12 cellular contexts compared by ENCODE assay signal in genomic region chr1:39177641-39178040, GRCh38. TPM values are rescaled to one million over a fixed set of nuclear protein-coding genes. Genes with fewer than 3 reads are reported as not detected.
DNase-seq lines count a peak whose midpoint lies in the region; ATAC-seq, FAIRE-seq and TF ChIP-seq lines count a peak whose summit lies in the region.
"Had no signal": no experiment of that assay in that cellular context is flagged by ENCODE, and none has a peak within 500 bp of the region (broad histone marks: within the 10 kb centered on the region; RNA-seq: fewer than 3 reads in every experiment).

No MANE protein-coding gene starts in this region.

- no peaks in the 10 kb centered on the region for H3K9me3 ChIP-seq in SK-N-MC (ENCODE audit: low read depth, low read length)
- H3K9me3 ChIP-seq in keratinocyte (ENCODE audit: control insufficient read depth, low read depth, low read length): no peaks in the 10 kb centered on the region
- no peaks in the 10 kb centered on the region for H3K9me3 ChIP-seq in gastrocnemius medialis
- H3K9me3 ChIP-seq in A673 (ENCODE audit: low read depth, low read length, poor library complexity, severe bottlenecking): no peaks in the 10 kb centered on the region

- no peak overlapping the region for H3K27ac Mint-ChIP-seq in stimulated activated memory B cell treated with anti-CD40 and anti-IgM and Interleukin-4, amounts not matched to agents 10 μg/mL and 1 μg/mL and 100 μg/mL, for 72 hours

- DNase-seq in EL (peak; percentile 48), SK-N-MC (ENCODE audit: low read depth, low spot score) (peak; percentile 32), keratinocyte (ENCODE audit: low read depth, low spot score) (no peak), gastrocnemius medialis (no peak), A673 (ENCODE audit: low spot score) (no peak)
- no peak for DNase-seq in activated CD8-positive, alpha-beta memory T cell treated with anti-CD3 and anti-CD28 coated beads for 24 hours
- DNase-seq: activated naive CD4-positive, alpha-beta T cell; DMS53; naive thymus-derived CD8-positive, alpha-beta T cell; WERI-Rb-1 had no signal

- no peak overlapping the region for H2AFZ ChIP-seq in keratinocyte (ENCODE audit: control insufficient read depth, low read length)

- no peak for ATAC-seq in gastrocnemius medialis
- no peak for ATAC-seq in stimulated activated memory B cell treated with anti-CD40 and anti-IgM and Interleukin-4, amounts not matched to agents 10 μg/mL and 1 μg/mL and 100 μg/mL, for 72 hours
- no peak for ATAC-seq in GM21390 (IDR thresholded peaks at IDR 0.05; ENCODE audit: unreplicated experiment)
- ATAC-seq: naive thymus-derived CD8-positive, alpha-beta T cell had no signal

- peaks cover 1% of the 10 kb centered on the region for H4K20me1 ChIP-seq in keratinocyte (ENCODE audit: control insufficient read depth, extremely low read depth, insufficient read depth, low read length)

- no peaks in the 10 kb centered on the region for H3K27me3 Mint-ChIP-seq in stimulated activated memory B cell treated with anti-CD40 and anti-IgM and Interleukin-4, amounts not matched to agents 10 μg/mL and 1 μg/mL and 100 μg/mL, for 72 hours
- H3K27me3 Mint-ChIP-seq: naive thymus-derived CD8-positive, alpha-beta T cell had no signal

- no TSS peak for BruUV-seq in A673 (replicated peaks; lab: Mats Ljungman, UMichigan)

- H3K79me2 ChIP-seq in keratinocyte (ENCODE audit: control insufficient read depth, insufficient read depth, low read length): peaks cover 84% of the 10 kb centered on the region

- H3K4me1 Mint-ChIP-seq in stimulated activated memory B cell treated with anti-CD40 and anti-IgM and Interleukin-4, amounts not matched to agents 10 μg/mL and 1 μg/mL and 100 μg/mL, for 72 hours: no peaks in the 10 kb centered on the region
- H3K4me1 Mint-ChIP-seq: naive thymus-derived CD8-positive, alpha-beta T cell had no signal

- H3K9ac ChIP-seq in SK-N-MC (ENCODE audit: insufficient read length) (no peak overlapping the region), keratinocyte (ENCODE audit: control insufficient read depth, extremely low read depth, insufficient read depth, low read length) (peak overlapping the region; percentile 6)

- H3K4me1 ChIP-seq in keratinocyte (ENCODE audit: control insufficient read depth, extremely low read depth, insufficient read depth, low read length) (peaks cover 67% of the 10 kb centered on the region), gastrocnemius medialis (peaks cover 49 to 55% of the 10 kb centered on the region in 2 donors), A673 (ENCODE audit: insufficient read depth, low read length, poor library complexity, severe bottlenecking) (peaks cover 46% of the 10 kb centered on the region)

- CTCF ChIA-PET in A673 (lab: Charles Lee): interaction anchor here (1.0 kb wide), 1 partner anchor 15 kb away, joined by 3 read pairs; no protein-coding TSS in a partner anchor

- TF ChIP-seq POLR2A in gastrocnemius medialis (IDR thresholded peaks at IDR 0.05): no peak

- POLR2A ChIA-PET in A673 (lab: Charles Lee; ENCODE audit: low non-redundant PET): no interaction called here

- H3K4me2 ChIP-seq in keratinocyte (ENCODE audit: control insufficient read depth, extremely low read depth, insufficient read depth, low read depth, low read length): peak overlapping the region; percentile 55

- intact Hi-C loops in gastrocnemius medialis (cut with DNase I; ENCODE audit: low total_unique reads): no loop called here
- intact Hi-C loops in A673 (cut with micrococcal nuclease; ENCODE audit: unreplicated experiment): no loop called here

- no peaks in the 10 kb centered on the region for H3K9me3 Mint-ChIP-seq in stimulated activated memory B cell treated with anti-CD40 and anti-IgM and Interleukin-4, amounts not matched to agents 10 μg/mL and 1 μg/mL and 100 μg/mL, for 72 hours
- H3K9me3 Mint-ChIP-seq: naive thymus-derived CD8-positive, alpha-beta T cell had no signal

- H3K36me3 ChIP-seq in SK-N-MC (ENCODE audit: insufficient read depth, low read length) (no peaks in the 10 kb centered on the region), keratinocyte (ENCODE audit: control insufficient read depth in 2 of 2, extremely low read depth in 1 of 2, insufficient read depth in 2 of 2, low read length in 2 of 2) (peaks cover 0 to 7% of the 10 kb centered on the region in 2 experiments), gastrocnemius medialis (no peaks in the 10 kb centered on the region), A673 (ENCODE audit: insufficient read depth, low read length, poor library complexity, severe bottlenecking) (no peaks in the 10 kb centered on the region)

- in situ Hi-C loops in gastrocnemius medialis (cut with MboI; ENCODE audit: low sequenced_read_pairs in 4 of 4): no loop called here

- peak; percentile 59 for FAIRE-seq in keratinocyte (lab: Jason Lieb, UNC)

- dilution Hi-C loops in keratinocyte (cut with MboI; ENCODE audit: extremely low pct_ligation_motif_present, low sequenced_read_pairs): no loop called here

- no peak overlapping the region for H3K27ac ChIP-seq in SK-N-MC
- peak overlapping the region; percentile 73 for H3K27ac ChIP-seq in keratinocyte (ENCODE audit: control insufficient read depth, insufficient read depth, low read length)
- peak overlapping the region; percentile 67 to 76 (median 74) for H3K27ac ChIP-seq in gastrocnemius medialis
- H3K27ac ChIP-seq in A673 (ENCODE audit: low read depth, low read length, poor library complexity, severe bottlenecking): no peak overlapping the region
- H3K27ac ChIP-seq: WERI-Rb-1 had no signal

- peaks cover 1% of the 10 kb centered on the region for H3K9me1 ChIP-seq in keratinocyte (ENCODE audit: control insufficient read depth, extremely low read depth, insufficient read depth, low read length)

- H3K4me3 ChIP-seq in SK-N-MC (no peak overlapping the region), keratinocyte (ENCODE audit: control insufficient read depth in 2 of 3, extremely low read depth in 1 of 3, insufficient read depth in 2 of 3, low read depth in 1 of 3, low read length in 3 of 3) (no peak overlapping the region), gastrocnemius medialis (no peak overlapping the region), A673 (ENCODE audit: low read depth, low read length, poor library complexity, severe bottlenecking) (no peak overlapping the region)

- H3K4me3 Mint-ChIP-seq in stimulated activated memory B cell treated with anti-CD40 and anti-IgM and Interleukin-4, amounts not matched to agents 10 μg/mL and 1 μg/mL and 100 μg/mL, for 72 hours: no peak overlapping the region
- H3K4me3 Mint-ChIP-seq: naive thymus-derived CD8-positive, alpha-beta T cell had no signal

- H3K36me3 Mint-ChIP-seq in stimulated activated memory B cell treated with anti-CD40 and anti-IgM and Interleukin-4, amounts not matched to agents 10 μg/mL and 1 μg/mL and 100 μg/mL, for 72 hours: no peaks in the 10 kb centered on the region
- H3K36me3 Mint-ChIP-seq: naive thymus-derived CD8-positive, alpha-beta T cell had no signal

- H3K27me3 ChIP-seq in keratinocyte (ENCODE audit: control insufficient read depth, extremely low read depth, insufficient read depth, low read length) (no peaks in the 10 kb centered on the region), gastrocnemius medialis (no peaks in the 10 kb centered on the region), A673 (replicated peaks; ENCODE audit: insufficient read depth, low read depth, low read length, poor library complexity) (no peaks in the 10 kb centered on the region)

- TF ChIP-seq CTCF in keratinocyte (optimal IDR thresholded peaks at IDR 0.05 in 1 of 3, IDR thresholded peaks at IDR 0.05 in 1 of 3, conservative IDR thresholded peaks at IDR 0.05 in 1 of 3; ENCODE audit: extremely low read depth in 1 of 3, insufficient read depth in 2 of 3, low read length in 3 of 3) (no peak), gastrocnemius medialis (IDR thresholded peaks at IDR 0.05 in 4 of 5, conservative IDR thresholded peaks at IDR 0.05 in 1 of 5) (no peak), A673 (conservative IDR thresholded peaks at IDR 0.05; ENCODE audit: low read depth, low read length) (no peak)

RNA-seq across cellular contexts. Expression of gene MACF1, which starts 26.9 kb away (rescaled TPM):
- polyA plus RNA-seq in keratinocyte: 84.8 to 111 TPM (median 96.9 TPM) in 3 replicates
- 210 TPM for polyA plus RNA-seq in keratinocyte (2011; ENCODE audit: low read depth)
- polyA plus RNA-seq in keratinocyte (2011; cell fraction: cytosol; rRNA removed): 32.6 and 38.9 TPM in 2 replicates
- 432 and 528 TPM in 2 replicates for polyA plus RNA-seq in keratinocyte (2011; cell fraction: nucleus; rRNA removed)
- 132 and 145 TPM in 2 replicates for polyA plus RNA-seq in keratinocyte (2012; ENCODE audit: low replicate concordance)
- polyA minus RNA-seq in keratinocyte: 223 to 562 TPM (median 369 TPM) in 3 replicates
- 87.1 TPM for polyA minus RNA-seq in keratinocyte (2011; cell fraction: cytosol; rRNA and poly(A)+ RNA removed)
- 697 and 1,508 TPM in 2 replicates for polyA minus RNA-seq in keratinocyte (2011; cell fraction: nucleus; rRNA and poly(A)+ RNA removed)
- total RNA-seq in gastrocnemius medialis: 100 to 1,000 TPM in 2 of 4 donors, 10 to 100 TPM in 2; 78.7 to 139 (median 113) TPM
- total RNA-seq in A673 (2021): 261 and 265 TPM in 2 replicates

Comparison
In these comparisons a context has a peak if more than half of its experiments do, and no peak if none do; other contexts are left out.
1. DNase-seq: peak in EL (single experiment) and SK-N-MC (single experiment); none in keratinocyte (single experiment), gastrocnemius medialis (0 of 2), activated CD8-positive, alpha-beta memory T cell treated with anti-CD3 and anti-CD28 coated beads for 24 hours (single experiment) and A673 (single experiment).
2. H3K27ac ChIP-seq: peak in keratinocyte (single experiment) and gastrocnemius medialis (4 of 4); none in SK-N-MC (single experiment) and A673 (single experiment).